In genomic region chr7:35846816-35847412, GRCh38 we compare ENCODE assay signal across 19 cellular contexts.
"Had no signal": no experiment of that assay in that cellular context is flagged by ENCODE, and none has a peak within 500 bp of the region (broad histone marks: within the 10 kb centered on the region; RNA-seq: fewer than 3 reads in every experiment).

No MANE protein-coding gene starts in this region.

- H3K27ac Mint-ChIP-seq: nephron progenitor cell had no signal

- H3K36me3 ChIP-seq: colonic mucosa had no signal

- FAIRE-seq: endothelial cell of umbilical vein had no signal

- H3K9me3 Mint-ChIP-seq: naive thymus-derived CD4-positive, alpha-beta T cell; nephron progenitor cell had no signal

- H3K27me3 ChIP-seq: colonic mucosa, foreskin keratinocyte, hepatocyte, neutrophil had no signal

- H3K27ac ChIP-seq: colonic mucosa, foreskin keratinocyte, hepatocyte, neutrophil had no signal

- H3K27me3 Mint-ChIP-seq: naive thymus-derived CD4-positive, alpha-beta T cell had no signal

- H3K4me3 Mint-ChIP-seq: naive thymus-derived CD4-positive, alpha-beta T cell; nephron progenitor cell had no signal

- ATAC-seq: foreskin keratinocyte; left colon; left ventricle myocardium superior; naive thymus-derived CD4-positive, alpha-beta T cell; right cardiac atrium had no signal

- H3K4me1 ChIP-seq: colonic mucosa, foreskin keratinocyte had no signal

- H3K9me3 ChIP-seq: colonic mucosa, neutrophil had no signal

- H3K4me3 ChIP-seq: colonic mucosa, hepatocyte, lung, smooth muscle cell had no signal

- DNase-seq: colonic mucosa; dermis blood vessel endothelial cell; erythroblast; foreskin keratinocyte; head of caudate nucleus; left colon; left ventricle myocardium superior; mesendoderm; naive thymus-derived CD4-positive, alpha-beta T cell; nephron progenitor cell; right cardiac atrium; stimulated activated CD4-positive, alpha-beta T cell treated with anti-CD3 and anti-CD28 coated beads, Interleukin-2, amount 100 ng/mL, for 48 hours; stimulated activated naive CD4-positive, alpha-beta T cell treated with Interleukin-2 at 50 U/mL for 16 hours; trophoblast cell had no signal
